In the genomic region with DNA sequence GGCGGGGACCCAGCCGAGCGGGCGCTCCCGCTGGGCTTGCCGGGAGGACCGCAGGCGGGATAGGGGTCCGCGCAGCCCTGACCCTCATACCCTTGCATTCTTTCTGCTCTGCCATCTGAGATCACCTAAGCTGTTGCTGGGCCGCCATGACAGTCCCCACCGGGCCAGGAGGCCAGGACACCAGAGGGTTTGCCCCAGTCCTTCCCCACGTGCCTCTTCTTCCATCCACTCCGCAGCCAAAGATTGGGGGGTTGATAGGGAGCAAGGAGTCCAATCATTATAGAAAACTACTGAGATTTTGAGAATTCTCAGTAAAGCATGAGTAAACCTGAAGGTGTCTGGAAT, we compare ENCODE assay signal across 8 cellular contexts. TPM values are rescaled to one million over a fixed set of nuclear protein-coding genes. Genes with fewer than 3 reads are reported as not detected.
DNase-seq lines count a peak whose midpoint lies in the region; ATAC-seq and TF ChIP-seq lines count a peak whose summit lies in the region.

No MANE protein-coding gene starts in this region.

- peaks cover 0 to 2% of the 10 kb centered on the region in 2 experiments for H3K4me1 ChIP-seq in trophoblast cell (ENCODE audit: control insufficient read depth in 1 of 2, insufficient read depth in 2 of 2, low read length in 2 of 2)

- ATAC-seq in HG03095 (IDR thresholded peaks at IDR 0.05; ENCODE audit: unreplicated experiment) = no peak
- no peak for ATAC-seq in GM18858 (IDR thresholded peaks at IDR 0.05; ENCODE audit: unreplicated experiment)
- ATAC-seq in GM19035 (IDR thresholded peaks at IDR 0.05; ENCODE audit: unreplicated experiment) = no peak

- H3K14ac ChIP-seq in trophoblast cell (ENCODE audit: low read length) = peak overlapping the region; percentile 59

- peak overlapping the region; percentile 55 for H2BK5ac ChIP-seq in trophoblast cell (ENCODE audit: low read depth, low read length, poor library complexity)

- peak overlapping the region; percentile 35 for H4K12ac ChIP-seq in trophoblast cell (ENCODE audit: low read depth, low read length)

- no peak for TF ChIP-seq CTCF in fibroblast of pulmonary artery (IDR thresholded peaks at IDR 0.05; ENCODE audit: low read length, missing control alignments)

- H3K4me3 ChIP-seq in fibroblast of pulmonary artery (replicated peaks; ENCODE audit: low read depth, low read length) (peak overlapping the region; percentile 45), trophoblast cell (ENCODE audit: low read depth, low read length) (peak overlapping the region; percentile 89)

- H3K9ac ChIP-seq in trophoblast cell (ENCODE audit: low read length) = peak overlapping the region; percentile 19

- H4K91ac ChIP-seq in trophoblast cell (ENCODE audit: low read depth, low read length) = peak overlapping the region; percentile 86

- no peak overlapping the region for H2AK5ac ChIP-seq in trophoblast cell (ENCODE audit: low read length)

- peaks cover 2% of the 10 kb centered on the region for H3K79me2 ChIP-seq in trophoblast cell (ENCODE audit: control insufficient read depth, insufficient read depth, low read length, poor library complexity)

- H2BK12ac ChIP-seq in trophoblast cell (ENCODE audit: low read length) = no peak overlapping the region

- H3K4me2 ChIP-seq in trophoblast cell (ENCODE audit: low read length) = peak overlapping the region; percentile 68

- H3K23ac ChIP-seq in trophoblast cell (ENCODE audit: low read length) = no peak overlapping the region

- no peaks in the 10 kb centered on the region for H3K27me3 ChIP-seq in trophoblast cell (ENCODE audit: insufficient read depth, low read length)

- no peaks in the 10 kb centered on the region for H3K9me3 ChIP-seq in trophoblast cell (ENCODE audit: insufficient read depth, low read depth, low read length)

- no peaks in the 10 kb centered on the region for H3K36me3 ChIP-seq in trophoblast cell (ENCODE audit: control insufficient read depth in 1 of 2, insufficient read depth in 2 of 2, low read length in 2 of 2)

- peaks cover 6% of the 10 kb centered on the region for H3K79me1 ChIP-seq in trophoblast cell (ENCODE audit: low read length)

- H2AFZ ChIP-seq in trophoblast cell (ENCODE audit: insufficient read depth, low read length, poor library complexity) = peak overlapping the region; percentile 68

- WGBS in trophoblast cell (ENCODE audit: extremely low coverage, insufficient coverage, insufficient read length) = no CpG with 5 or more reads among the region's 14 CpGs

- H3K27ac ChIP-seq in trophoblast cell (ENCODE audit: low read depth, low read length) = peak overlapping the region; percentile 30

- peak; percentile 12 for DNase-seq in Daoy (ENCODE audit: low read depth)
- DNase-seq in NCI-H2227 treated with DMSO at 0.1 percent for 48 hours (lab: John Stamatoyannopoulos, UW) = peak; percentile 22
- no peak for DNase-seq in fibroblast of pulmonary artery (ENCODE audit: low read depth)
- DNase-seq in trophoblast cell = peak; percentile 27 to 59
- no peak for DNase-seq in GM19240 (ENCODE audit: insufficient read length, low spot score)

- H3K18ac ChIP-seq in trophoblast cell (ENCODE audit: low read length) = peak overlapping the region; percentile 25

- H2BK120ac ChIP-seq in trophoblast cell (ENCODE audit: insufficient read depth, low read length, poor library complexity) = peak overlapping the region; percentile 21

- peak overlapping the region; percentile 17 for H3K4ac ChIP-seq in trophoblast cell (ENCODE audit: low read depth, low read length)

- H4K8ac ChIP-seq in trophoblast cell (ENCODE audit: low read depth, low read length) = peak overlapping the region; percentile 48

RNA-seq across cellular contexts. Expression of a gene that starts 0.5 kb away (rescaled TPM):
- 0.48 and 2.9 TPM in 2 replicates for total RNA-seq in Daoy (2014; rRNA removed; shearing (Covaris generic))
- polyA plus RNA-seq in trophoblast cell (2013) = 13.8 and 17.3 TPM in 2 replicates

Comparison
In these comparisons a context has a peak if more than half of its experiments do, and no peak if none do; other contexts are left out.
1. DNase-seq: peak in Daoy (single experiment), NCI-H2227 treated with DMSO at 0.1 percent for 48 hours (single experiment) and trophoblast cell (2 of 2); none in fibroblast of pulmonary artery (single experiment) and GM19240 (single experiment).